33 cellular contexts compared by ENCODE assay signal in genomic region chr2:195515551-195515950, GRCh38.
"Had no signal": no experiment of that assay in that cellular context is flagged by ENCODE, and none has a peak within 500 bp of the region (broad histone marks: within the 10 kb centered on the region; RNA-seq: fewer than 3 reads in every experiment).

No MANE protein-coding gene starts in this region.

- H3K4me3 ChIP-seq: adrenal gland, cardiac muscle cell had no signal

- H3K4me1 ChIP-seq: adrenal gland had no signal

- DNase-seq: activated B cell treated with CpG ODN at 0.5 μM for 24 hours; activated CD4-positive, alpha-beta memory T cell treated with anti-CD3 and anti-CD28 coated beads for 36 hours; activated CD4-positive, alpha-beta T cell treated with anti-CD3 and anti-CD28 coated beads for 4 hours; activated CD4-positive, alpha-beta T cell treated with anti-CD3 and anti-CD28 coated beads, Interleukin-2, amount 10 ng/mL, durations not matched to agents 24 days and 14 days; activated CD4-positive, alpha-beta T cell treated with anti-CD3 and anti-CD28 coated beads, Interleukin-2, amount 50 U/mL, for 1 hour; activated CD4-positive, alpha-beta T cell treated with anti-CD3 and anti-CD28 coated beads, Interleukin-2, amount 50 U/mL, for 4 hours; activated CD4-positive, CD25-positive, alpha-beta regulatory T cell treated with anti-CD3 and anti-CD28 coated beads, Interleukin-2, amount 50 U/mL, for 72 hours; activated CD8-positive, alpha-beta memory T cell treated with anti-CD3 and anti-CD28 coated beads, Interleukin-2, amount 50 U/mL, for 4 hours; activated CD8-positive, alpha-beta T cell treated with anti-CD3 and anti-CD28 coated beads for 36 hours; activated effector memory CD4-positive, alpha-beta T cell treated with anti-CD3 and anti-CD28 coated beads, Interleukin-2, amount 50 U/mL, for 16 hours; activated gamma-delta T cell treated with Interleukin-2 at 50 U/mL for 16 hours; activated naive CD4-positive, alpha-beta T cell; activated naive CD4-positive, alpha-beta T cell treated with anti-CD3 and anti-CD28 coated beads for 36 hours; activated naive CD4-positive, alpha-beta T cell treated with anti-CD3 and anti-CD28 coated beads, Interleukin-2, amount 50 U/mL, for 16 hours; activated naive CD8-positive, alpha-beta T cell treated with anti-CD3 and anti-CD28 coated beads for 36 hours; activated T-cell treated with anti-CD3 and anti-CD28 coated beads for 4 hours; activated T-cell treated with anti-CD3 and anti-CD28 coated beads, Interleukin-2, amount 50 U/mL, for 1 hour; activated T-cell treated with anti-CD3 and anti-CD28 coated beads, Interleukin-2, amount 50 U/mL, for 4 hours; activated T-cell treated with anti-CD3 and anti-CD28 coated beads, Interleukin-2, amount 50 U/mL, for 72 hours; adrenal gland; amniotic stem cell; aorta; caudate nucleus; cerebellar nuclear complex; T-helper 1 cell; T-helper 2 cell; T-helper 9 cell had no signal

- H3K27ac ChIP-seq: adrenal gland, cardiac muscle cell, VCaP had no signal

- H3K9me3 ChIP-seq: adrenal gland had no signal

- ATAC-seq: activated CD8-positive, alpha-beta T cell treated with anti-CD3 and anti-CD28 coated beads for 36 hours; activated naive CD4-positive, alpha-beta T cell treated with anti-CD3 and anti-CD28 coated beads, Interleukin-2, amount 50 U/mL, for 72 hours; activated T-cell treated with anti-CD3 and anti-CD28 coated beads, Interleukin-2, amount 50 U/mL, for 4 hours; activated T-cell treated with anti-CD3 and anti-CD28 coated beads, Interleukin-2, amount 50 U/mL, for 72 hours; activated T-helper 17 cell treated with anti-CD3 and anti-CD28 coated beads, Interleukin-2, amount 50 U/mL, for 72 hours had no signal

- H3K27me3 ChIP-seq: adrenal gland, cardiac muscle cell had no signal

- H3K36me3 ChIP-seq: adrenal gland, cardiac muscle cell had no signal

- FAIRE-seq: bronchial epithelial cell, TTC549 had no signal
